In genomic region chr10:56296626-56297025, GRCh38 we compare ENCODE assay signal across 1 cellular context.
TF ChIP-seq lines count a peak whose summit lies in the region.

No MANE protein-coding gene starts in this region.

TF ChIP-seq in GM23338, 12 proteins besides CTCF, POLR2A, EP300 and RAD21 (continued from another document):
- no peak for TF ChIP-seq REST (IDR thresholded peaks at IDR 0.05; ENCODE audit: unreplicated experiment)
- no peak for TF ChIP-seq CREB1 (CRISPR knock-in tag; IDR thresholded peaks at IDR 0.05; ENCODE audit: low read depth)
